In genomic region chr1:118717893-118718292, GRCh38 we compare ENCODE assay signal across 22 cellular contexts.
"Had no signal": no experiment of that assay in that cellular context is flagged by ENCODE, and none has a peak within 500 bp of the region (broad histone marks: within the 10 kb centered on the region; RNA-seq: fewer than 3 reads in every experiment).

No MANE protein-coding gene starts in this region.

- H3K4me1 ChIP-seq: foreskin keratinocyte, pancreas, psoas muscle, right lobe of liver, transverse colon had no signal

- H3K36me3 ChIP-seq: neutrophil, pancreas, right lobe of liver, transverse colon had no signal

- H3K27ac ChIP-seq: foreskin keratinocyte, neutrophil, pancreas, psoas muscle, right lobe of liver, skin epidermis, transverse colon had no signal

- H3K27me3 ChIP-seq: foreskin keratinocyte, neutrophil, pancreas, right lobe of liver, transverse colon had no signal

- DNase-seq: activated T-cell treated with anti-CD3 and anti-CD28 coated beads, Interleukin-2, amount 50 U/mL, for 1 hour; aorta; caudate nucleus; dermis blood vessel endothelial cell; effector CD8-positive, alpha-beta T cell; foreskin keratinocyte; hypothalamus; left colon; natural killer cell; pancreas; psoas muscle; right lobe of liver; stimulated activated CD4-positive, alpha-beta T cell treated with anti-CD3 and anti-CD28 coated beads, Interleukin-2, amount 100 ng/mL, for 24 hours; T1000; transverse colon had no signal

- ATAC-seq: activated naive CD4-positive, alpha-beta T cell treated with anti-CD3 and anti-CD28 coated beads, Interleukin-2, amount 50 U/mL, for 72 hours; activated T-helper 17 cell treated with anti-CD3 and anti-CD28 coated beads, Interleukin-2, amount 50 U/mL, for 72 hours; foreskin keratinocyte; left colon; natural killer cell; pancreas; right lobe of liver; stimulated activated memory B cell treated with anti-CD40 and anti-IgM and Interleukin-4, amounts not matched to agents 10 μg/mL and 1 μg/mL and 100 μg/mL, for 72 hours; WTC11 had no signal

- H3K4me3 ChIP-seq: lung, pancreas, psoas muscle, right lobe of liver, skin epidermis, transverse colon had no signal

- H3K9me3 ChIP-seq: neutrophil, pancreas, psoas muscle, right lobe of liver, transverse colon had no signal
